2 cellular contexts compared by ENCODE assay signal in genomic region chr16:67528222-67528869, GRCh38.
TF ChIP-seq lines count a peak whose summit lies in the region.

TSS of gene RIPOR1 (plus strand) at chr16:67528829. CDS start at chr16:67538447, 9,618 bp downstream.

TF ChIP-seq in IMR-90, 13 proteins besides CTCF, POLR2A, EP300 and RAD21:
- no peak for TF ChIP-seq USF2 (IDR thresholded peaks at IDR 0.05; ENCODE audit: low read depth, low read length)
- TF ChIP-seq MAFK (IDR thresholded peaks at IDR 0.05; ENCODE audit: low read depth, low read length), result no peak
- no peak for TF ChIP-seq SMC3 (IDR thresholded peaks at IDR 0.05; ENCODE audit: low read depth, low read length)
- TF ChIP-seq BHLHE40 (IDR thresholded peaks at IDR 0.05; ENCODE audit: low read depth, low read length), result no peak
- TF ChIP-seq FOS (IDR thresholded peaks at IDR 0.05; ENCODE audit: low read depth, low read length), result no peak
- no peak for TF ChIP-seq MXI1 (IDR thresholded peaks at IDR 0.05; ENCODE audit: borderline replicate concordance, low read depth, low read length)
- no peak for TF ChIP-seq RFX5 (IDR thresholded peaks at IDR 0.05; ENCODE audit: low read depth, low read length)
- TF ChIP-seq NFE2L2 (IDR thresholded peaks at IDR 0.05; ENCODE audit: low read depth, low read length), result no peak
- TF ChIP-seq CEBPB (IDR thresholded peaks at IDR 0.05; ENCODE audit: low read depth, low read length), result no peak
- TF ChIP-seq CHD1 (IDR thresholded peaks at IDR 0.05; ENCODE audit: low read depth, low read length), result no peak
- no peak for TF ChIP-seq ELK1 (IDR thresholded peaks at IDR 0.05; ENCODE audit: borderline replicate concordance, low read depth, low read length)
- no peak for TF ChIP-seq RCOR1 (IDR thresholded peaks at IDR 0.05; ENCODE audit: insufficient replicate concordance, low read length)
- TF ChIP-seq MAZ (IDR thresholded peaks at IDR 0.05; ENCODE audit: borderline replicate concordance, low read depth, low read length), result no peak
TF ChIP-seq in IMR-90: peak in this region for 0.

TF ChIP-seq in endothelial cell of umbilical vein, 7 proteins besides CTCF, POLR2A, EP300 and RAD21:
- TF ChIP-seq MYC (IDR thresholded peaks at IDR 0.05; ENCODE audit: low read depth, low read length) (no peak), POLR2AphosphoS5 (IDR thresholded peaks at IDR 0.05; ENCODE audit: insufficient read depth, low read depth, low read length) (no peak), FOS (IDR thresholded peaks at IDR 0.05; ENCODE audit: borderline replicate concordance, insufficient read depth, low read length) (no peak), JUN (IDR thresholded peaks at IDR 0.05; ENCODE audit: borderline replicate concordance, insufficient read depth, insufficient read length, low read depth) (no peak), GATA2 (IDR thresholded peaks at IDR 0.05; ENCODE audit: insufficient read depth, insufficient read length, low read depth, low read length) (no peak), MAX (IDR thresholded peaks at IDR 0.05; ENCODE audit: insufficient read depth, insufficient read length) (no peak), EZH2 (IDR thresholded peaks at IDR 0.05; ENCODE audit: borderline replicate concordance, low read depth, low read length, severe bottlenecking) (no peak)
